In the genomic region with DNA sequence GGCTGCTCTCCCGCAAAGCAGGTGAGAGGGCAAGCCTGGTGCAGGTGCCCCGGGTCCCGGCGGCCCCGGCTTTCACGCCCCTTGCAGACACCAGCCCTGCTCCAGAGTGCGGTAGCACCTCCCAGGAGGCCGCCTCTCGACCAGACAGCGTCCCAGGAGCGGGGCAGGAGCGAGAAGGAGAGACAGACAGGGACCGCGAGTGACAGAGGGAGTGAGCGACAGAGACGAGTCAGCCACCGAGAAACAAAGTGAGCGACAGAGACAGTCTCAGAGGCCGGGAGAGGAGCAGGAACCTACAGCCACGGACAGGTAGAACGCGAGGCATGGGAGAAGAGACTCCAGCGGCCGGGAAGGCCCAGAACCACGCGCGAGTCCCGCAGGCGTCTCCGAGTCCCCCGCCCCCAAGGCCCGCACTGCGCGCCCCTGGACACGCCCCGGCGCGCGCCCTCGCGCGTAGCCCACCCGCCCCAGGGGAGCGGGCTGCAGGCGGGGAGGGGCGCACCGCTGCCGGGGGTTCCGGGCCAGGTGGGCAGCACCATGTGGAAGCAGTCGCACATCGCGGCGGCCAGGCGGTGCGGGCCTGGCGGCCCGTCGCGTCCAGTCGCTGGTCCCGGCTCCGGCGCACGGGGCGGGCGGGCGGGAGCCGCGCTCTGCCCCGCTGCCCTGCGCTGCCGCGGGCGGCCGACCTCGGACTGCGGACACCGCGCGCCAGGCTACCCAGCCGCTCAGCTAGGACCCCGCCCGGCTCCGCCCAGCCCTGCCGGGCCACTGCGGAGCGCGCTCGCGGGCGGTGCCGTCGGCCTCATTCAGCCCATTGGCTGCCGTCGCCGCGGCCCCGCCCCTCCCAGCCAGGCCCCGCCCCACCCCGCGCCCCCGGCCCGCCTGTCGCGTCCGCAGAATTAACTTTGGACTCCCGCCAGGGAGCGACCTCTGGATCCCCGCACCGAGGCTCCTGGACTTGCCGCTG, we compare ENCODE assay signal across 8 cellular contexts. TPM values are rescaled to one million over a fixed set of nuclear protein-coding genes. Genes with fewer than 3 reads are reported as not detected.
DNase-seq lines count a peak whose midpoint lies in the region; ATAC-seq and TF ChIP-seq lines count a peak whose summit lies in the region.

A gene (minus strand): TSS at position 694 of the 967 bp plus-strand sequence. CDS start 137 bp downstream, at position 557.

- 3% methylated on average over 111 of the region's 111 CpGs for WGBS in ectodermal cell, 2 experiments
- WGBS in liver = 5% methylated on average over 111 of the region's 111 CpGs

- peak; percentile 73 for ATAC-seq in activated B cell treated with CpG ODN at 0.5 μM for 24 hours (ENCODE audit: low read depth)
- ATAC-seq in HG03469 (IDR thresholded peaks at IDR 0.05; ENCODE audit: unreplicated experiment) = no peak

- H2AFZ ChIP-seq in Karpas-422 (ENCODE audit: low read length) = no peak within 1 kb of the TSS

- peaks cover 21% of the 10 kb centered on the region for H3K27me3 Mint-ChIP-seq in activated B cell treated with CpG ODN at 0.5 μM for 24 hours

- H3K9ac ChIP-seq in liver (ENCODE audit: low read depth in 1 of 2, low read length in 2 of 2) (peak within 1 kb of the TSS in 1 of 2 donors; percentile 25), Karpas-422 (ENCODE audit: low read length) (no peak within 1 kb of the TSS)

- no peaks in the 10 kb centered on the region for H3K9me2 ChIP-seq in Karpas-422 (replicated peaks; ENCODE audit: insufficient read depth, low read length)

- DNase-seq in NCI-H2171 (lab: John Stamatoyannopoulos, UW) (peak; percentile 76), activated B cell treated with CpG ODN at 0.5 μM for 24 hours (no peak), Karpas-422 (no peak)
- DNase-seq in stimulated activated CD4-positive, alpha-beta T cell treated with anti-CD3 and anti-CD28 coated beads, Interleukin-4, amount 100 ng/mL, for 4 hours = peak; percentile 31 to 61

- CTCF ChIA-PET in activated B cell treated with CpG ODN at 0.5 μM for 24 hours (lab: Charles Lee) = no interaction called here

- no peaks in the 10 kb centered on the region for H3K9me3 ChIP-seq in ectodermal cell (ENCODE audit: control insufficient read depth, low read length)
- no peaks in the 10 kb centered on the region for H3K9me3 ChIP-seq in liver (ENCODE audit: control insufficient read depth in 4 of 4, low read length in 3 of 4)
- no peaks in the 10 kb centered on the region for H3K9me3 ChIP-seq in Karpas-422 (ENCODE audit: low read length)

- H3K27me3 ChIP-seq in ectodermal cell (ENCODE audit: control insufficient read depth, insufficient read depth, low read length, poor library complexity, severe bottlenecking) (peaks cover 53% of the 10 kb centered on the region), liver (ENCODE audit: control insufficient read depth in 4 of 4, insufficient read depth in 4 of 4, low read length in 3 of 4) (no peaks in the 10 kb centered on the region), Karpas-422 (ENCODE audit: low read length) (no peaks in the 10 kb centered on the region)

- TF ChIP-seq CTCF in activated B cell treated with CpG ODN at 0.5 μM for 24 hours (IDR thresholded peaks at IDR 0.05) = no peak
- no peak for TF ChIP-seq CTCF in liver (IDR thresholded peaks at IDR 0.05; ENCODE audit: low read depth, low read length, missing input control)

- no peaks in the 10 kb centered on the region for H3K36me3 Mint-ChIP-seq in activated B cell treated with CpG ODN at 0.5 μM for 24 hours (ENCODE audit: low read depth)

- no peaks in the 10 kb centered on the region for H3K9me3 Mint-ChIP-seq in activated B cell treated with CpG ODN at 0.5 μM for 24 hours

- no peak within 1 kb of the TSS for H3K27ac Mint-ChIP-seq in activated B cell treated with CpG ODN at 0.5 μM for 24 hours

- H3K27ac ChIP-seq in ectodermal cell (ENCODE audit: insufficient read depth, low read depth, low read length, poor library complexity, severe bottlenecking) (no peak within 1 kb of the TSS), liver (ENCODE audit: low read depth in 1 of 2, low read length in 2 of 2) (no peak within 1 kb of the TSS), Karpas-422 (ENCODE audit: low read length) (no peak within 1 kb of the TSS)

- H3K4me1 ChIP-seq in ectodermal cell (ENCODE audit: control insufficient read depth, insufficient read depth, low read length) = peaks cover 16% of the 10 kb centered on the region
- H3K4me1 ChIP-seq in liver (ENCODE audit: control insufficient read depth in 4 of 4, insufficient read depth in 4 of 4, low read length in 3 of 4) = peaks cover 6 to 32% (median 24%) of the 10 kb centered on the region in 4 donors
- H3K4me1 ChIP-seq in Karpas-422 (ENCODE audit: low read length) = peaks cover 15% of the 10 kb centered on the region

- peak within 1 kb of the TSS; percentile 77 for H3K4me3 Mint-ChIP-seq in activated B cell treated with CpG ODN at 0.5 μM for 24 hours

- no peaks in the 10 kb centered on the region for H3K79me2 ChIP-seq in Karpas-422 (ENCODE audit: low read length)

- H3K4me3 ChIP-seq in GM08714 (ENCODE audit: low read length) = peak within 1 kb of the TSS; percentile 7; the same call in 1 of the 2 replicates
- H3K4me3 ChIP-seq in ectodermal cell (ENCODE audit: insufficient read depth, low read depth, low read length) = peak within 1 kb of the TSS; percentile 33
- H3K4me3 ChIP-seq in liver (ENCODE audit: low read depth in 1 of 3, low read length in 3 of 3) = peak within 1 kb of the TSS; percentile 42 to 66 (median 54)
- no peak within 1 kb of the TSS for H3K4me3 ChIP-seq in Karpas-422 (ENCODE audit: low read length)

- intact Hi-C loops in activated B cell treated with CpG ODN at 0.5 μM for 24 hours (cut with micrococcal nuclease) = loop anchor here (2.0 kb wide), 1 partner anchor 375 kb away; no protein-coding TSS in a partner anchor

- H4K20me1 ChIP-seq in Karpas-422 (ENCODE audit: insufficient read depth, low read depth, low read length) = peaks cover 12% of the 10 kb centered on the region; the same call in 1 of the 2 replicates

- POLR2A ChIA-PET in activated B cell treated with CpG ODN at 0.5 μM for 24 hours (lab: Charles Lee) = no interaction called here

- no peak within 1 kb of the TSS for H3K4me2 ChIP-seq in Karpas-422 (ENCODE audit: low read depth, low read length, poor library complexity, severe bottlenecking)

- H3K4me1 Mint-ChIP-seq in activated B cell treated with CpG ODN at 0.5 μM for 24 hours = peaks cover 14% of the 10 kb centered on the region

- H3K36me3 ChIP-seq in ectodermal cell (ENCODE audit: control insufficient read depth, insufficient read depth, low read length) (no peaks in the 10 kb centered on the region), liver (ENCODE audit: control insufficient read depth in 4 of 4, insufficient read depth in 3 of 4, low read depth in 1 of 4, low read length in 3 of 4) (no peaks in the 10 kb centered on the region), Karpas-422 (ENCODE audit: insufficient read depth, low read length) (no peaks in the 10 kb centered on the region)

- TF ChIP-seq RAD21 in liver (IDR thresholded peaks at IDR 0.05) = no peak

TF ChIP-seq in liver, 16 proteins besides CTCF, POLR2A, EP300 and RAD21 (continues in another document):
- TF ChIP-seq FOXA1 (IDR thresholded peaks at IDR 0.05) = no peak
- TF ChIP-seq, protein P1, sequence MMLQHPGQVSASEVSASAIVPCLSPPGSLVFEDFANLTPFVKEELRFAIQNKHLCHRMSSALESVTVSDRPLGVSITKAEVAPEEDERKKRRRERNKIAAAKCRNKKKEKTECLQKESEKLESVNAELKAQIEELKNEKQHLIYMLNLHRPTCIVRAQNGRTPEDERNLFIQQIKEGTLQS (IDR thresholded peaks at IDR 0.05) = no peak
- TF ChIP-seq HNF4G (IDR thresholded peaks at IDR 0.05) = no peak
- no peak for TF ChIP-seq SP1 (IDR thresholded peaks at IDR 0.05)
- TF ChIP-seq TAF1 (conservative IDR thresholded peaks at IDR 0.05) = no peak
- no peak for TF ChIP-seq RXRA (IDR thresholded peaks at IDR 0.05)
- TF ChIP-seq, protein P2, sequence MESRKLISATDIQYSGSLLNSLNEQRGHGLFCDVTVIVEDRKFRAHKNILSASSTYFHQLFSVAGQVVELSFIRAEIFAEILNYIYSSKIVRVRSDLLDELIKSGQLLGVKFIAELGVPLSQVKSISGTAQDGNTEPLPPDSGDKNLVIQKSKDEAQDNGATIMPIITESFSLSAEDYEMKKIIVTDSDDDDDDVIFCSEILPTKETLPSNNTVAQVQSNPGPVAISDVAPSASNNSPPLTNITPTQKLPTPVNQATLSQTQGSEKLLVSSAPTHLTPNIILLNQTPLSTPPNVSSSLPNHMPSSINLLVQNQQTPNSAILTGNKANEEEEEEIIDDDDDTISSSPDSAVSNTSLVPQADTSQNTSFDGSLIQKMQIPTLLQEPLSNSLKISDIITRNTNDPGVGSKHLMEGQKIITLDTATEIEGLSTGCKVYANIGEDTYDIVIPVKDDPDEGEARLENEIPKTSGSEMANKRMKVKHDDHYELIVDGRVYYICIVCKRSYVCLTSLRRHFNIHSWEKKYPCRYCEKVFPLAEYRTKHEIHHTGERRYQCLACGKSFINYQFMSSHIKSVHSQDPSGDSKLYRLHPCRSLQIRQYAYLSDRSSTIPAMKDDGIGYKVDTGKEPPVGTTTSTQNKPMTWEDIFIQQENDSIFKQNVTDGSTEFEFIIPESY (IDR thresholded peaks at IDR 0.05) = no peak
- no peak for TF ChIP-seq FOXA2 (IDR thresholded peaks at IDR 0.05)
- TF ChIP-seq HNF4A (conservative IDR thresholded peaks at IDR 0.05) = no peak
- TF ChIP-seq EGR1 (IDR thresholded peaks at IDR 0.05; ENCODE audit: low read depth in 2 of 2) = no peak
- no peak for TF ChIP-seq NR2F2 (IDR thresholded peaks at IDR 0.05)
- TF ChIP-seq, protein P3, sequence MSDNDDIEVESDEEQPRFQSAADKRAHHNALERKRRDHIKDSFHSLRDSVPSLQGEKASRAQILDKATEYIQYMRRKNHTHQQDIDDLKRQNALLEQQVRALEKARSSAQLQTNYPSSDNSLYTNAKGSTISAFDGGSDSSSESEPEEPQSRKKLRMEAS (IDR thresholded peaks at IDR 0.05) = no peak
- no peak for TF ChIP-seq JUND (IDR thresholded peaks at IDR 0.05)

RNA-seq across cellular contexts. Expression of the gene that starts here (rescaled TPM):
- total RNA-seq in activated B cell treated with CpG ODN at 0.5 μM for 24 hours (not detected in 2 replicates), liver (1 to 10 TPM in 1 of 2 donors, under 1 TPM in 1; 0.05 to 2.6 TPM)
- 0.70 TPM for polyA plus RNA-seq in ectodermal cell (2013, experiment 1 of 4)
- polyA plus RNA-seq in ectodermal cell (2013, experiment 2 of 4) = 1.0 TPM
- polyA plus RNA-seq in ectodermal cell (2013, experiment 3 of 4) = 0.64 TPM
- 1.1 TPM for polyA plus RNA-seq in ectodermal cell (2013, experiment 4 of 4)
- 1 to 10 TPM in 1 of 2 donors, under 1 TPM in 1; 0.40 to 1.9 TPM for polyA plus RNA-seq in liver
- total RNA-seq in Karpas-422 (2014; rRNA removed; shearing (Covaris generic); ENCODE audit: low replicate concordance) = under 0.01 TPM in 1 of 2 replicates, not detected in the other

Comparison
In these comparisons a context has a peak if more than half of its experiments do, and no peak if none do; other contexts are left out.
1. Peak in ATAC-seq in activated B cell treated with CpG ODN at 0.5 μM for 24 hours; RNA of the gene not detected or under 1 TPM.
2. DNase-seq: peak in NCI-H2171 (single experiment) and stimulated activated CD4-positive, alpha-beta T cell treated with anti-CD3 and anti-CD28 coated beads, Interleukin-4, amount 100 ng/mL, for 4 hours (2 of 2); none in activated B cell treated with CpG ODN at 0.5 μM for 24 hours (single experiment) and Karpas-422 (single experiment).